ENCODE assay signal across 1 cellular context in genomic region chr17:64774888-64775600, GRCh38.
TF ChIP-seq lines count a peak whose summit lies in the region.

No MANE protein-coding gene starts in this region.

TF ChIP-seq in IMR-90, 13 proteins besides CTCF, POLR2A, EP300 and RAD21 (continued from another document):
- TF ChIP-seq CEBPB (IDR thresholded peaks at IDR 0.05; ENCODE audit: low read depth, low read length), result no peak
- no peak for TF ChIP-seq MAZ (IDR thresholded peaks at IDR 0.05; ENCODE audit: borderline replicate concordance, low read depth, low read length)
- no peak for TF ChIP-seq USF2 (IDR thresholded peaks at IDR 0.05; ENCODE audit: low read depth, low read length)
- TF ChIP-seq FOS (IDR thresholded peaks at IDR 0.05; ENCODE audit: low read depth, low read length), result no peak
- no peak for TF ChIP-seq NFE2L2 (IDR thresholded peaks at IDR 0.05; ENCODE audit: low read depth, low read length)
- TF ChIP-seq CHD1 (IDR thresholded peaks at IDR 0.05; ENCODE audit: low read depth, low read length), result no peak
- TF ChIP-seq RFX5 (IDR thresholded peaks at IDR 0.05; ENCODE audit: low read depth, low read length), result no peak
- TF ChIP-seq SMC3 (IDR thresholded peaks at IDR 0.05; ENCODE audit: low read depth, low read length), result no peak
